ENCODE assay signal across 8 cellular contexts in genomic region chr19:7505682-7506384, GRCh38. TPM values are rescaled to one million over a fixed set of nuclear protein-coding genes. Genes with fewer than 3 reads are reported as not detected.
DNase-seq lines count a peak whose midpoint lies in the region; ATAC-seq and TF ChIP-seq lines count a peak whose summit lies in the region.

No MANE protein-coding gene starts in this region.

- H3K4me1 ChIP-seq in esophagus squamous epithelium (peaks cover 4 to 42% (median 14%) of the 10 kb centered on the region in 3 donors), gastrocnemius medialis (no peaks in the 10 kb centered on the region)

- TF ChIP-seq CTCF in esophagus squamous epithelium (IDR thresholded peaks at IDR 0.05), result no peak
- no peak for TF ChIP-seq CTCF in gastrocnemius medialis (IDR thresholded peaks at IDR 0.05 in 4 of 5, conservative IDR thresholded peaks at IDR 0.05 in 1 of 5)
- TF ChIP-seq CTCF in foreskin fibroblast (IDR thresholded peaks at IDR 0.05; ENCODE audit: low read depth, low read length), result no peak

- H3K27ac ChIP-seq in esophagus squamous epithelium (peak overlapping the region in 3 of 4 donors; percentile 34 to 48 (median 45)), gastrocnemius medialis (no peak overlapping the region)

- peak; percentile 43 to 45 for ATAC-seq in gastrocnemius medialis
- ATAC-seq in GM19455 (IDR thresholded peaks at IDR 0.05; ENCODE audit: unreplicated experiment), result no peak

- H3K9me3 ChIP-seq in esophagus squamous epithelium, result no peaks in the 10 kb centered on the region
- no peaks in the 10 kb centered on the region for H3K9me3 ChIP-seq in gastrocnemius medialis

- peak; percentile 26 to 47 for DNase-seq in stimulated activated CD4-positive, alpha-beta T cell treated with anti-CD3 and anti-CD28 coated beads, Interleukin-2, amount 100 ng/mL, for 24 hours
- DNase-seq in stimulated activated CD4-positive, alpha-beta T cell treated with anti-CD3 and anti-CD28 coated beads, Interleukin-4, amount 100 ng/mL, for 1 hour, result no peak
- DNase-seq in RKO (ENCODE audit: low spot score), result peak; percentile 51
- no peak for DNase-seq in esophagus squamous epithelium (lab: John Stamatoyannopoulos, UW)
- no peak for DNase-seq in gastrocnemius medialis
- DNase-seq in foreskin fibroblast, result no peak
- DNase-seq in superior temporal gyrus (ENCODE audit: extremely low spot score), result no peak

- intact Hi-C loops in esophagus squamous epithelium (cut with DNase I), result no loop called here
- intact Hi-C loops in gastrocnemius medialis (cut with DNase I; ENCODE audit: low total_unique reads), result no loop called here

- 9 to 13% methylated on average over 4 to 8 of the region's 33 CpGs for WGBS in esophagus squamous epithelium, 2 donors

- TF ChIP-seq POLR2A in esophagus squamous epithelium (IDR thresholded peaks at IDR 0.05) (no peak), gastrocnemius medialis (IDR thresholded peaks at IDR 0.05) (no peak)

- H3K36me3 ChIP-seq in esophagus squamous epithelium, result no peaks in the 10 kb centered on the region
- H3K36me3 ChIP-seq in gastrocnemius medialis, result no peaks in the 10 kb centered on the region

- H3K4me3 ChIP-seq in esophagus squamous epithelium (peak overlapping the region in 2 of 4 donors; percentile 7 to 32), gastrocnemius medialis (peak overlapping the region in 2 of 4 donors; percentile 41 to 46), foreskin fibroblast (ENCODE audit: low read depth in 1 of 2, low read length in 2 of 2) (no peak overlapping the region)

- in situ Hi-C loops in gastrocnemius medialis (cut with MboI; ENCODE audit: low sequenced_read_pairs in 4 of 4), result no loop called here

- peaks cover 0 to 20% (median 0%) of the 10 kb centered on the region in 4 donors for H3K27me3 ChIP-seq in esophagus squamous epithelium
- peaks cover 15 to 41% (median 36%) of the 10 kb centered on the region in 3 donors for H3K27me3 ChIP-seq in gastrocnemius medialis

RNA-seq across cellular contexts. Expression of gene ZNF358, which starts 10.1 kb away (rescaled TPM):
- total RNA-seq in esophagus squamous epithelium (10 to 100 TPM in 3 of 4 donors, 1 to 10 TPM in 1; 3.8 to 42.2 (median 19.5) TPM), gastrocnemius medialis (100 to 1,000 TPM in 2 of 4 donors, 10 to 100 TPM in 2; 69.8 to 139 (median 116) TPM)

RNA-seq across cellular contexts. Expression of gene MCOLN1, which starts 16.6 kb away (rescaled TPM):
- total RNA-seq in esophagus squamous epithelium, result 10 to 100 TPM in 1 of 4 donors, 1 to 10 TPM in 3; 5.7 to 13.9 (median 7.8) TPM
- 10 to 100 TPM in 3 of 4 donors, 1 to 10 TPM in 1; 9.2 to 13.6 (median 11.5) TPM for total RNA-seq in gastrocnemius medialis

RNA-seq across cellular contexts. Expression of gene PEX11G, which starts 17.0 kb away (rescaled TPM):
- total RNA-seq in esophagus squamous epithelium, result 1 to 10 TPM; 1.1 to 6.7 (median 4.1) TPM
- 1 to 10 TPM in 2 of 4 donors, under 1 TPM in 1, not detected in 1; 0.51 to 1.4 (median 1.1) TPM for total RNA-seq in gastrocnemius medialis

RNA-seq across cellular contexts. Expression of gene PNPLA6, which starts 29.7 kb away (rescaled TPM):
- total RNA-seq in esophagus squamous epithelium (10 to 100 TPM; 39.7 to 74.1 (median 50.1) TPM), gastrocnemius medialis (100 to 1,000 TPM in 1 of 4 donors, 10 to 100 TPM in 3; 61.4 to 101 (median 75.1) TPM)

Comparison
In these comparisons a context has a peak if more than half of its experiments do, and no peak if none do; other contexts are left out.
1. DNase-seq: peak in stimulated activated CD4-positive, alpha-beta T cell treated with anti-CD3 and anti-CD28 coated beads, Interleukin-2, amount 100 ng/mL, for 24 hours (2 of 2) and RKO (single experiment); none in stimulated activated CD4-positive, alpha-beta T cell treated with anti-CD3 and anti-CD28 coated beads, Interleukin-4, amount 100 ng/mL, for 1 hour (single experiment), esophagus squamous epithelium (single experiment), gastrocnemius medialis (0 of 2), foreskin fibroblast (0 of 2) and superior temporal gyrus (single experiment).
2. H3K27ac ChIP-seq: peak in esophagus squamous epithelium (3 of 4); none in gastrocnemius medialis (0 of 4).